35 cellular contexts compared by ENCODE assay signal in the genomic region with DNA sequence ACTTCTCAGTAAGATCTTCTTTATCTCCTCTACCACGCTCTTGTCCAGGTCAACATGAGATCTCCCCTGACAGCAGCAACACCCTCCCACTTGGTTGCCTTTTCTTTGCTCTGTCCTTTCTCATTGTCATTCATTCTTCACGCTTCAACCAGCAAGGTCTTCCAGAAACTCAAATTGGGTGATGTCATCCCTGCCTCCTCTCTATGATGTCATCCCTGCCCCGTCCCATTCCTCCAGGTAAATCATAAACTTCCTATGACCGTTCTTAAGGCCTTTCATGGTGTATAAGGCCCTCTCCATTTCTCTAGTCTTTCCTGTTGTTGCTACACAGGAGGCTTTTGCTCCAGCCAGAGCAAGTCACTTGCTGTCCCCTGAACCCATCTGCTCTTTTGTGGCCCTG. TPM values are rescaled to one million over a fixed set of nuclear protein-coding genes. Genes with fewer than 3 reads are reported as not detected.
"Had no signal": no experiment of that assay in that cellular context is flagged by ENCODE, and none has a peak within 500 bp of the region (broad histone marks: within the 10 kb centered on the region; RNA-seq: fewer than 3 reads in every experiment).

No MANE protein-coding gene starts in this region.

- ATAC-seq: activated CD8-positive, alpha-beta T cell treated with anti-CD3 and anti-CD28 coated beads for 36 hours; activated naive CD4-positive, alpha-beta T cell treated with anti-CD3 and anti-CD28 coated beads, Interleukin-2, amount 50 U/mL, for 72 hours; activated T-cell treated with anti-CD3 and anti-CD28 coated beads, Interleukin-2, amount 50 U/mL, for 4 hours; activated T-cell treated with anti-CD3 and anti-CD28 coated beads, Interleukin-2, amount 50 U/mL, for 72 hours; activated T-helper 17 cell treated with anti-CD3 and anti-CD28 coated beads, Interleukin-2, amount 50 U/mL, for 72 hours; body of pancreas had no signal

- DNase-seq: activated B cell treated with CpG ODN at 0.5 μM for 24 hours; activated CD4-positive, alpha-beta memory T cell treated with anti-CD3 and anti-CD28 coated beads for 36 hours; activated CD4-positive, alpha-beta T cell treated with anti-CD3 and anti-CD28 coated beads for 4 hours; activated CD4-positive, alpha-beta T cell treated with anti-CD3 and anti-CD28 coated beads, Interleukin-2, amount 10 ng/mL, durations not matched to agents 24 days and 14 days; activated CD4-positive, alpha-beta T cell treated with anti-CD3 and anti-CD28 coated beads, Interleukin-2, amount 50 U/mL, for 1 hour; activated CD4-positive, alpha-beta T cell treated with anti-CD3 and anti-CD28 coated beads, Interleukin-2, amount 50 U/mL, for 4 hours; activated CD4-positive, CD25-positive, alpha-beta regulatory T cell treated with anti-CD3 and anti-CD28 coated beads, Interleukin-2, amount 50 U/mL, for 72 hours; activated CD8-positive, alpha-beta memory T cell treated with anti-CD3 and anti-CD28 coated beads, Interleukin-2, amount 50 U/mL, for 4 hours; activated CD8-positive, alpha-beta T cell treated with anti-CD3 and anti-CD28 coated beads for 36 hours; activated effector memory CD4-positive, alpha-beta T cell treated with anti-CD3 and anti-CD28 coated beads, Interleukin-2, amount 50 U/mL, for 16 hours; activated gamma-delta T cell treated with Interleukin-2 at 50 U/mL for 16 hours; activated naive CD4-positive, alpha-beta T cell; activated naive CD4-positive, alpha-beta T cell treated with anti-CD3 and anti-CD28 coated beads for 36 hours; activated naive CD4-positive, alpha-beta T cell treated with anti-CD3 and anti-CD28 coated beads, Interleukin-2, amount 50 U/mL, for 16 hours; activated naive CD8-positive, alpha-beta T cell treated with anti-CD3 and anti-CD28 coated beads for 36 hours; activated T-cell treated with anti-CD3 and anti-CD28 coated beads for 4 hours; activated T-cell treated with anti-CD3 and anti-CD28 coated beads, Interleukin-2, amount 50 U/mL, for 1 hour; activated T-cell treated with anti-CD3 and anti-CD28 coated beads, Interleukin-2, amount 50 U/mL, for 4 hours; activated T-cell treated with anti-CD3 and anti-CD28 coated beads, Interleukin-2, amount 50 U/mL, for 72 hours; adrenal gland; amniotic stem cell; aorta; body of pancreas; brain microvascular endothelial cell; central memory CD4-positive, alpha-beta T cell; T-helper 2 cell; T-helper 9 cell had no signal

- H3K9me3 ChIP-seq: adrenal gland, body of pancreas, breast epithelium had no signal

- H3K27me3 ChIP-seq: adrenal gland, body of pancreas, brain microvascular endothelial cell had no signal

- H3K36me3 ChIP-seq: adrenal gland, brain microvascular endothelial cell, breast epithelium had no signal

- H3K4me3 ChIP-seq: adrenal gland, body of pancreas, breast epithelium had no signal

- H3K4me1 ChIP-seq: adrenal gland, body of pancreas, breast epithelium had no signal

- H3K27ac ChIP-seq: adrenal gland, body of pancreas, brain microvascular endothelial cell, breast epithelium, VCaP had no signal

RNA-seq across cellular contexts. Expression of a gene that starts 17.7 kb away (rescaled TPM):
- total RNA-seq: activated CD4-positive, alpha-beta memory T cell treated with anti-CD3 and anti-CD28 coated beads for 36 hours; activated CD4-positive, alpha-beta T cell treated with anti-CD3 and anti-CD28 coated beads, Interleukin-2, amount 10 ng/mL, durations not matched to agents 24 days and 14 days; activated CD8-positive, alpha-beta memory T cell treated with anti-CD3 and anti-CD28 coated beads for 36 hours; activated CD8-positive, alpha-beta T cell treated with anti-CD3 and anti-CD28 coated beads for 36 hours; activated naive CD4-positive, alpha-beta T cell treated with anti-CD3 and anti-CD28 coated beads for 36 hours; activated naive CD4-positive, alpha-beta T cell treated with anti-CD3 and anti-CD28 coated beads, Interleukin-2, amount 50 U/mL, for 72 hours; activated naive CD8-positive, alpha-beta T cell treated with anti-CD3 and anti-CD28 coated beads for 36 hours; activated T-cell treated with anti-CD3 and anti-CD28 coated beads, Interleukin-2, amount 50 U/mL, for 4 hours; activated T-cell treated with anti-CD3 and anti-CD28 coated beads, Interleukin-2, amount 50 U/mL, for 72 hours; activated T-helper 1 cell treated with anti-CD3 and anti-CD28 coated beads, Interleukin-12 subunit alpha, Interleukin-12 subunit beta, Interleukin-2, Interleukin-4 antibody, amounts not matched to agents 30 ng/mL and 10 ng/mL and 1 ng/mL, durations not matched to agents 14 hours and 24 hours and 36 hours; activated T-helper 17 cell treated with anti-CD3 and anti-CD28 coated beads, Interleukin-2, amount 50 U/mL, for 72 hours; adrenal gland; aorta; cardiac septum; T-helper 1 cell treated with Interleukin-12 subunit alpha and Interleukin-12 subunit beta and Interleukin-4 antibody, amounts not matched to agents 30 ng/mL and 1 ng/mL, for 36 hours had no signal
